Comparison of ENCODE assay signal across 1 cellular context in the genomic region with DNA sequence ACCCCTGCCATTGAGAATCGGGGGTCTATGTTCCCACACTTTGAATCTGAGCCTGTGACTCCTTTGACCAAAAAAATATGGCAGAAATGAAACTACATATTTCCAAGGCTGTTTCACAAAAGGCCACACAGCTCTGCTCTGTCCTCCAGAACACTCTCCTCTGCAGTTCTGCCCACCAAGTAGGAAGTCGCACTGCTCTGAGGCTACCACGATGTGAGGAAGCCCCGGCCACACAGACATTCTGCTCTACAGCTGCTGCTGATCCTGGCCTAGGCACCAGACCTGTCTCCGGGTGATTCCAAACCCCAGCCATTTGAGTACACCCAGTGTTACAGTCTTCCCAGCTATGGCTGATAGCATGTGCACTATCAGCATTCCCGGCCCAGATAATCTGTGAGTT.
TF ChIP-seq lines count a peak whose summit lies in the region.

No MANE protein-coding gene starts in this region.

TF ChIP-seq in IMR-90, 13 proteins besides CTCF, POLR2A, EP300 and RAD21 (continued from another document):
- no peak for TF ChIP-seq SMC3 (IDR thresholded peaks at IDR 0.05; ENCODE audit: low read depth, low read length)
- no peak for TF ChIP-seq RFX5 (IDR thresholded peaks at IDR 0.05; ENCODE audit: low read depth, low read length)
- no peak for TF ChIP-seq NFE2L2 (IDR thresholded peaks at IDR 0.05; ENCODE audit: low read depth, low read length)
- TF ChIP-seq MXI1 (IDR thresholded peaks at IDR 0.05; ENCODE audit: borderline replicate concordance, low read depth, low read length) = no peak
- TF ChIP-seq CHD1 (IDR thresholded peaks at IDR 0.05; ENCODE audit: low read depth, low read length) = no peak
- TF ChIP-seq, protein P1, sequence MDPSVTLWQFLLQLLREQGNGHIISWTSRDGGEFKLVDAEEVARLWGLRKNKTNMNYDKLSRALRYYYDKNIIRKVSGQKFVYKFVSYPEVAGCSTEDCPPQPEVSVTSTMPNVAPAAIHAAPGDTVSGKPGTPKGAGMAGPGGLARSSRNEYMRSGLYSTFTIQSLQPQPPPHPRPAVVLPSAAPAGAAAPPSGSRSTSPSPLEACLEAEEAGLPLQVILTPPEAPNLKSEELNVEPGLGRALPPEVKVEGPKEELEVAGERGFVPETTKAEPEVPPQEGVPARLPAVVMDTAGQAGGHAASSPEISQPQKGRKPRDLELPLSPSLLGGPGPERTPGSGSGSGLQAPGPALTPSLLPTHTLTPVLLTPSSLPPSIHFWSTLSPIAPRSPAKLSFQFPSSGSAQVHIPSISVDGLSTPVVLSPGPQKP (IDR thresholded peaks at IDR 0.05; ENCODE audit: borderline replicate concordance, low read depth, low read length) = no peak
- no peak for TF ChIP-seq FOS (IDR thresholded peaks at IDR 0.05; ENCODE audit: low read depth, low read length)
- no peak for TF ChIP-seq RCOR1 (IDR thresholded peaks at IDR 0.05; ENCODE audit: insufficient replicate concordance, low read length)
- no peak for TF ChIP-seq CEBPB (IDR thresholded peaks at IDR 0.05; ENCODE audit: low read depth, low read length)
- TF ChIP-seq BHLHE40 (IDR thresholded peaks at IDR 0.05; ENCODE audit: low read depth, low read length) = no peak
